In genomic region chr1:117060441-117061317, GRCh38 we compare ENCODE assay signal across 8 cellular contexts. TPM values are rescaled to one million over a fixed set of nuclear protein-coding genes. Genes with fewer than 3 reads are reported as not detected.
DNase-seq lines count a peak whose midpoint lies in the region; ATAC-seq, FAIRE-seq and TF ChIP-seq lines count a peak whose summit lies in the region.

No MANE protein-coding gene starts in this region.

- H3K27me3 ChIP-seq in GM06990 (replicated peaks; ENCODE audit: control insufficient read depth, insufficient read depth, low read length) (no peaks in the 10 kb centered on the region), HepG2 (ENCODE audit: control insufficient read depth in 1 of 2, insufficient read depth in 2 of 2, low read length in 2 of 2) (no peaks in the 10 kb centered on the region; a peak in 1 of 5 replicates), thymus (ENCODE audit: control insufficient read depth, insufficient read depth) (no peaks in the 10 kb centered on the region)

- TF ChIP-seq CTCF in GM06990 (IDR thresholded peaks at IDR 0.05; ENCODE audit: insufficient read depth, low read length, poor library complexity, severe bottlenecking) (no peak), HepG2 (CRISPR knock-in tag; IDR thresholded peaks at IDR 0.05) (no peak)

- TF ChIP-seq EP300 in HepG2 (IDR thresholded peaks at IDR 0.05; ENCODE audit: low read depth in 2 of 2, low read length in 2 of 2) (no peak), HepG2 (CRISPR knock-in tag; IDR thresholded peaks at IDR 0.05; ENCODE audit: borderline replicate concordance) (no peak)

- intact Hi-C loops in HepG2 (cut with micrococcal nuclease; ENCODE audit: unreplicated experiment): loop anchor here (2.0 kb wide), 1 partner anchor 490 kb away; the partner anchor contains the start of gene CD58

- H3K4me2 ChIP-seq in HepG2 (ENCODE audit: low read depth, low read length): peak overlapping the region; percentile 77

- TF ChIP-seq RAD21 in HepG2 (CRISPR knock-in tag; IDR thresholded peaks at IDR 0.05): no peak

- H3K9ac ChIP-seq in HepG2 (ENCODE audit: insufficient read depth, low read depth, low read length): peak overlapping the region; percentile 77

- H3K9me3 ChIP-seq in HepG2 (ENCODE audit: low read length): no peaks in the 10 kb centered on the region
- H3K9me3 ChIP-seq in thymus (ENCODE audit: control insufficient read depth): no peaks in the 10 kb centered on the region

- no peaks in the 10 kb centered on the region for H4K20me1 ChIP-seq in HepG2 (ENCODE audit: insufficient read depth, low read length)

- peak overlapping the region; percentile 21 for H2AFZ ChIP-seq in HepG2 (ENCODE audit: low read length)

- DNase-seq in AG08396 (ENCODE audit: low spot score): peak; percentile 60
- DNase-seq in GM06990 (ENCODE audit: extremely low read depth, insufficient read length): no peak
- peak; percentile 49 for DNase-seq in NCI-H69 (lab: John Stamatoyannopoulos, UW)
- DNase-seq in central memory CD4-positive, alpha-beta T cell: peak; percentile 32
- DNase-seq in HepG2 (ENCODE audit: low spot score): peak; percentile 38

- POLR2A ChIA-PET in HepG2 (lab: Yijun Ruan, JAX): no interaction called here

- peak overlapping the region; percentile 61 for H3K27ac ChIP-seq in HepG2 (ENCODE audit: extremely low read length, insufficient read depth, low read length)
- H3K27ac ChIP-seq in thymus (ENCODE audit: low read depth): peak overlapping the region; percentile 82

- WGBS in HepG2 (ENCODE audit: low lambda C conversion rate): 38% methylated on average over 23 of the region's 42 CpGs
- 32% methylated on average over 42 of the region's 42 CpGs for WGBS in thymus

- H3K79me2 ChIP-seq in HepG2 (ENCODE audit: insufficient read depth, low read length): no peaks in the 10 kb centered on the region

- BruUV-seq in HepG2 (replicated peaks; lab: Mats Ljungman, UMichigan): TSS peak; percentile 82

- CTCF ChIA-PET in HepG2 (lab: Yijun Ruan, JAX; ENCODE audit: low intra/inter-chr PET ratio, low total read pairs): no interaction called here

- H3K4me3 ChIP-seq in GM06990 (replicated peaks; ENCODE audit: low read depth, low read length) (peak overlapping the region; percentile 87), HepG2 (replicated peaks in 1 of 3; ENCODE audit: insufficient read depth in 1 of 3, low read depth in 2 of 3, low read length in 3 of 3) (peak overlapping the region; percentile 85 to 90 (median 90)), thymus (ENCODE audit: low read length) (peak overlapping the region; percentile 74)

- ATAC-seq in HG02678 (IDR thresholded peaks at IDR 0.05; ENCODE audit: unreplicated experiment) (peak; percentile 6), HepG2 (peak; percentile 58), GM18873 (IDR thresholded peaks at IDR 0.05; ENCODE audit: low FRiP score, unreplicated experiment) (no peak)

- no peak for FAIRE-seq in HepG2 (lab: Jason Lieb, UNC)

- in situ Hi-C loops in HepG2 (cut with HindIII; ENCODE audit: extremely low pct_ligation_motif_present, low pct_unique_long_range_greater_than_20kb): no loop called here

- H3K36me3 ChIP-seq in GM06990 (ENCODE audit: control insufficient read depth, insufficient read depth, low read length) (peaks cover 2% of the 10 kb centered on the region; the same call in 1 of the 2 replicates), HepG2 (replicated peaks in 1 of 2; ENCODE audit: control insufficient read depth in 1 of 2, insufficient read depth in 2 of 2, low read length in 2 of 2) (no peaks in the 10 kb centered on the region; a peak in 2 of 5 replicates), thymus (ENCODE audit: control insufficient read depth, insufficient read depth) (no peaks in the 10 kb centered on the region)

- H3K4me1 ChIP-seq in HepG2 (ENCODE audit: insufficient read depth, low read length) (peaks cover 23% of the 10 kb centered on the region), thymus (ENCODE audit: control insufficient read depth, insufficient read depth, low read length) (peaks cover 5% of the 10 kb centered on the region)

- TF ChIP-seq POLR2A in HepG2 (IDR thresholded peaks at IDR 0.05; ENCODE audit: insufficient read depth in 1 of 2, low read depth in 2 of 2, low read length in 2 of 2): no peak

TF ChIP-seq in HepG2, 621 proteins besides CTCF, POLR2A, EP300 and RAD21 (continues in another document):
- no peak for TF ChIP-seq ZNF543 (CRISPR knock-in tag; IDR thresholded peaks at IDR 0.05)
- TF ChIP-seq MYC (CRISPR knock-in tag; IDR thresholded peaks at IDR 0.05; ENCODE audit: borderline replicate concordance): peak; percentile 71
- TF ChIP-seq PCBP1 (IDR thresholded peaks at IDR 0.05; ENCODE audit: borderline replicate concordance, low read depth, low read length): peak; percentile 15; the same call in 1 of the 2 replicates
- TF ChIP-seq ZBTB43 (CRISPR knock-in tag; conservative IDR thresholded peaks at IDR 0.05): 0 out of 2 replicates have a peak, but pooled peaks have one; percentile 26
- TF ChIP-seq TBL1XR1 (IDR thresholded peaks at IDR 0.05; ENCODE audit: borderline replicate concordance, low read length, partially characterized antibody): no peak
- no peak for TF ChIP-seq TARDBP (CRISPR knock-in tag; IDR thresholded peaks at IDR 0.05)
- 0 out of 2 replicates have a peak, but pooled peaks have one; percentile 16 for TF ChIP-seq HOXA5 (CRISPR knock-in tag; IDR thresholded peaks at IDR 0.05)
- TF ChIP-seq YEATS4 (CRISPR knock-in tag; IDR thresholded peaks at IDR 0.05; ENCODE audit: borderline replicate concordance): peak; percentile 58; the same call in 1 of the 2 replicates

RNA-seq across cellular contexts. Expression of gene TTF2, which starts 0.6 kb away (rescaled TPM):
- 48.9 and 58.0 TPM in 2 replicates for total RNA-seq in HepG2 (2016; rRNA removed; fragmentation: Illumina TruSeq; extraction: Trizol)
- 3.5 and 4.8 TPM in 2 replicates for total RNA-seq in HepG2 (2016; cell fraction: cytosol; rRNA removed; fragmentation: Illumina TruSeq; extraction: Trizol; ENCODE audit: low read depth)
- 45.2 and 56.7 TPM in 2 replicates for total RNA-seq in HepG2 (2016; cell fraction: insoluble cytoplasmic fraction; rRNA removed; fragmentation: Illumina TruSeq; extraction: Trizol)
- 6.4 and 10.0 TPM in 2 replicates for total RNA-seq in HepG2 (2016; cell fraction: membrane; rRNA removed; fragmentation: Illumina TruSeq; extraction: Trizol)
- 60.7 and 62.4 TPM in 2 replicates for total RNA-seq in HepG2 (2016; cell fraction: nucleus; rRNA removed; fragmentation: Illumina TruSeq; extraction: Trizol)
- polyA plus RNA-seq in HepG2 (2011; rRNA removed): 12.7 and 12.8 TPM in 2 replicates
- polyA plus RNA-seq in HepG2 (2011; cell fraction: cytosol; rRNA removed): 6.0 and 7.1 TPM in 2 replicates
- polyA plus RNA-seq in HepG2 (2011; cell fraction: nucleus; rRNA removed): 17.3 and 19.0 TPM in 2 replicates
- polyA plus RNA-seq in HepG2 (2012): 8.6 and 12.6 TPM in 2 replicates
- polyA plus RNA-seq in HepG2 (2016; cell fraction: cytosol; fragmentation: Illumina TruSeq; extraction: Trizol; ENCODE audit: low read depth): 1.1 and 1.5 TPM in 2 replicates
- polyA plus RNA-seq in HepG2 (2016; cell fraction: insoluble cytoplasmic fraction; fragmentation: Illumina TruSeq; extraction: Trizol; ENCODE audit: low read depth): 29.5 and 36.3 TPM in 2 replicates
- polyA plus RNA-seq in HepG2 (2016; cell fraction: membrane; fragmentation: Illumina TruSeq; extraction: Trizol; ENCODE audit: low read depth): 2.6 and 3.9 TPM in 2 replicates
- 56.2 and 63.3 TPM in 2 replicates for polyA plus RNA-seq in HepG2 (2016; cell fraction: nucleus; fragmentation: Illumina TruSeq; extraction: Trizol; ENCODE audit: insufficient read depth, low read depth)
- 10.8 and 35.1 TPM in 2 replicates for polyA minus RNA-seq in HepG2 (2011; rRNA and poly(A)+ RNA removed; ENCODE audit: low replicate concordance)
- polyA minus RNA-seq in HepG2 (2011; cell fraction: cytosol; rRNA and poly(A)+ RNA removed): 8.1 and 9.0 TPM in 2 replicates
- polyA minus RNA-seq in HepG2 (2011; cell fraction: nucleus; rRNA and poly(A)+ RNA removed): 15.7 and 23.4 TPM in 2 replicates
- polyA plus RNA-seq in thymus: 5.8 TPM

RNA-seq across cellular contexts. Expression of gene CD101, which starts 59.1 kb away (rescaled TPM):
- total RNA-seq in HepG2 (2016; rRNA removed; fragmentation: Illumina TruSeq; extraction: Trizol): 0.09 TPM in 1 of 2 replicates, not detected in the other
- not detected in 2 replicates for total RNA-seq in HepG2 (2016; cell fraction: cytosol; rRNA removed; fragmentation: Illumina TruSeq; extraction: Trizol; ENCODE audit: low read depth)
- not detected in 2 replicates for total RNA-seq in HepG2 (2016; cell fraction: insoluble cytoplasmic fraction; rRNA removed; fragmentation: Illumina TruSeq; extraction: Trizol)
- not detected in 2 replicates for total RNA-seq in HepG2 (2016; cell fraction: membrane; rRNA removed; fragmentation: Illumina TruSeq; extraction: Trizol)
- 0.19 TPM in 1 of 2 replicates, not detected in the other for total RNA-seq in HepG2 (2016; cell fraction: nucleus; rRNA removed; fragmentation: Illumina TruSeq; extraction: Trizol)
- polyA plus RNA-seq in HepG2 (2011; rRNA removed): 0.05 TPM in 1 of 2 replicates, not detected in the other
- not detected in 2 replicates for polyA plus RNA-seq in HepG2 (2011; cell fraction: cytosol; rRNA removed)
- polyA plus RNA-seq in HepG2 (2011; cell fraction: nucleus; rRNA removed): 0.03 TPM in 1 of 2 replicates, not detected in the other
- not detected in 2 replicates for polyA plus RNA-seq in HepG2 (2012)
- not detected in 2 replicates for polyA plus RNA-seq in HepG2 (2016; cell fraction: cytosol; fragmentation: Illumina TruSeq; extraction: Trizol; ENCODE audit: low read depth)
- polyA plus RNA-seq in HepG2 (2016; cell fraction: insoluble cytoplasmic fraction; fragmentation: Illumina TruSeq; extraction: Trizol; ENCODE audit: low read depth): not detected in 2 replicates
- 0.06 TPM in 1 of 2 replicates, not detected in the other for polyA plus RNA-seq in HepG2 (2016; cell fraction: membrane; fragmentation: Illumina TruSeq; extraction: Trizol; ENCODE audit: low read depth)
- polyA plus RNA-seq in HepG2 (2016; cell fraction: nucleus; fragmentation: Illumina TruSeq; extraction: Trizol; ENCODE audit: insufficient read depth, low read depth): 0.28 and 0.67 TPM in 2 replicates
- polyA minus RNA-seq in HepG2 (2011; rRNA and poly(A)+ RNA removed; ENCODE audit: low replicate concordance): 2.0 TPM in 1 of 2 replicates, not detected in the other
- polyA minus RNA-seq in HepG2 (2011; cell fraction: cytosol; rRNA and poly(A)+ RNA removed): not detected in 2 replicates
- 0.25 TPM in 1 of 2 replicates, not detected in the other for polyA minus RNA-seq in HepG2 (2011; cell fraction: nucleus; rRNA and poly(A)+ RNA removed)
- polyA plus RNA-seq in thymus: 3.4 TPM
